ENCODE assay signal across 1 cellular context in the genomic region with DNA sequence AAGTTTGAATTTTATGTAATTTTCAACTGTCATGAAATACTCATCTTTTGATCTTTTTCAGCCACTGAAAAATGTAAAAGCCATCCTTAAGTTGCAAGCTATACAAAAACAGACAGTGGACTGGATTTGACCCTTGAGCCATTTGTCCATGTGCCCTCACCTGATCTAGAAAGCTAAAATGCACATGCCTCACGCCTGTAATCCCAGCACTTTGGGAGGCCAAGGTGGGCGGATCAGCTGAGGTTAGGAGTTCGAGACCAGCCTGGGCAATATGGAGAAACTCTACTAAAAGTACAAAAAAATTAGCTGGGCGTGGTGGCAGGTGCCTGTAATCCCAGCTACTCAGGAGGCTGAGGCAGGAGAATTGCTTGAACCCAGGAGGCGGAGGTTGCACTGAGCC.
A peak's percentile ranks its signal among the peaks of the same experiment; 100 is the strongest.
TF ChIP-seq lines count a peak whose summit lies in the region.

No MANE protein-coding gene starts in this region.

TF ChIP-seq in A549, 52 proteins besides CTCF, POLR2A, EP300 and RAD21:
- 0 out of 2 replicates have a peak, but pooled peaks have one; percentile 22 for TF ChIP-seq CHD4 (IDR thresholded peaks at IDR 0.05; ENCODE audit: borderline replicate concordance)
